ENCODE assay signal across 12 cellular contexts in genomic region chr1:3452866-3453175, GRCh38. TPM values are rescaled to one million over a fixed set of nuclear protein-coding genes. Genes with fewer than 3 reads are reported as not detected.
DNase-seq lines count a peak whose midpoint lies in the region; ATAC-seq, FAIRE-seq and TF ChIP-seq lines count a peak whose summit lies in the region.
"Had no signal": no experiment of that assay in that cellular context is flagged by ENCODE, and none has a peak within 500 bp of the region (broad histone marks: within the 10 kb centered on the region; RNA-seq: fewer than 3 reads in every experiment).

No MANE protein-coding gene starts in this region.

- H3K36me3 ChIP-seq in Loucy (ENCODE audit: insufficient read depth, low read length), result no peaks in the 10 kb centered on the region
- no peaks in the 10 kb centered on the region for H3K36me3 ChIP-seq in neural cell (ENCODE audit: insufficient read depth, low read length)
- no peaks in the 10 kb centered on the region for H3K36me3 ChIP-seq in subcutaneous abdominal adipose tissue (ENCODE audit: control insufficient read depth in 5 of 5, insufficient read depth in 5 of 5, low read length in 5 of 5)
- H3K36me3 ChIP-seq: BE2C had no signal

- H3K9me2 ChIP-seq in Loucy (replicated peaks; ENCODE audit: low read depth, low read length) (no peaks in the 10 kb centered on the region), neural cell (ENCODE audit: insufficient read depth, low read length) (no peaks in the 10 kb centered on the region)

- peaks cover 9% of the 10 kb centered on the region for H3K4me1 Mint-ChIP-seq in chondrocyte (ENCODE audit: low read depth)

- no peak overlapping the region for H3K4me3 Mint-ChIP-seq in chondrocyte (ENCODE audit: unreplicated experiment)

- TF ChIP-seq POLR2A in GM12892 (IDR thresholded peaks at IDR 0.05; ENCODE audit: low read depth, low read length), result no peak

- no peak for ATAC-seq in HG03342 (IDR thresholded peaks at IDR 0.05; ENCODE audit: unreplicated experiment)
- no peak for ATAC-seq in GM21381 (IDR thresholded peaks at IDR 0.05; ENCODE audit: unreplicated experiment)

- TF ChIP-seq RAD21 in neural cell (conservative IDR thresholded peaks at IDR 0.05), result no peak

- peaks cover 16% of the 10 kb centered on the region for H3K27me3 Mint-ChIP-seq in chondrocyte (ENCODE audit: low read depth)

- H3K27ac Mint-ChIP-seq in chondrocyte (ENCODE audit: unreplicated experiment), result no peak overlapping the region

- H3K36me3 Mint-ChIP-seq in chondrocyte (ENCODE audit: low read depth), result peaks cover 2% of the 10 kb centered on the region
- H3K36me3 Mint-ChIP-seq: CD8-positive, alpha-beta memory T cell had no signal

- no peak for TF ChIP-seq EP300 in neural cell (conservative IDR thresholded peaks at IDR 0.05; ENCODE audit: poor library complexity, severe bottlenecking)

- H3K4me3 ChIP-seq in Loucy (ENCODE audit: low read length, poor library complexity, severe bottlenecking), result no peak overlapping the region
- no peak overlapping the region for H3K4me3 ChIP-seq in neural cell (ENCODE audit: low read length)
- no peak overlapping the region for H3K4me3 ChIP-seq in subcutaneous abdominal adipose tissue (ENCODE audit: low read depth in 1 of 5, low read length in 5 of 5)

- H3K9me3 ChIP-seq in Loucy (ENCODE audit: insufficient read depth, low read depth, low read length), result no peaks in the 10 kb centered on the region
- H3K9me3 ChIP-seq in neural cell (ENCODE audit: low read length), result no peaks in the 10 kb centered on the region
- peaks cover 0 to 3% (median under 1%) of the 10 kb centered on the region in 5 donors for H3K9me3 ChIP-seq in subcutaneous abdominal adipose tissue (ENCODE audit: control insufficient read depth in 5 of 5, low read length in 5 of 5)
- H3K9me3 ChIP-seq: BE2C had no signal

- TF ChIP-seq CTCF in Loucy (conservative IDR thresholded peaks at IDR 0.05; ENCODE audit: low read length) (no peak), chondrocyte (IDR thresholded peaks at IDR 0.05) (no peak), neural cell (IDR thresholded peaks at IDR 0.05; ENCODE audit: poor library complexity, severe bottlenecking) (no peak)

- FAIRE-seq in GM12892 (lab: Jason Lieb, UNC), result no peak

- no peak overlapping the region for H3K27ac ChIP-seq in neural cell (ENCODE audit: low read length)
- no peak overlapping the region for H3K27ac ChIP-seq in subcutaneous abdominal adipose tissue (ENCODE audit: low read depth, low read length)
- H3K27ac ChIP-seq: HL-60 had no signal

- no peak overlapping the region for H3K4me2 ChIP-seq in Loucy (ENCODE audit: low read depth, low read length, poor library complexity, severe bottlenecking)
- H3K4me2 ChIP-seq in neural cell (ENCODE audit: low read length), result no peak overlapping the region

- DNase-seq in chondrocyte (ENCODE audit: low spot score), result peak; percentile 69
- DNase-seq in GM12892 (ENCODE audit: insufficient read length), result no peak
- DNase-seq: NCI-H2107, SHP77 treated with DMSO at 0.1 percent for 48 hours had no signal

- H3K79me2 ChIP-seq in Loucy (ENCODE audit: insufficient read depth, low read length), result no peaks in the 10 kb centered on the region
- H3K79me2 ChIP-seq in neural cell (replicated peaks; ENCODE audit: insufficient read depth, low read length), result no peaks in the 10 kb centered on the region

- H4K20me1 ChIP-seq in Loucy (ENCODE audit: insufficient read depth, low read length, poor library complexity, severe bottlenecking) (no peaks in the 10 kb centered on the region), neural cell (ENCODE audit: insufficient read depth) (no peaks in the 10 kb centered on the region)

- H3K27me3 ChIP-seq in Loucy (ENCODE audit: insufficient read depth, low read length, poor library complexity, severe bottlenecking) (no peaks in the 10 kb centered on the region), neural cell (ENCODE audit: insufficient read depth, low read depth, low read length) (peaks cover 5% of the 10 kb centered on the region), subcutaneous abdominal adipose tissue (ENCODE audit: control insufficient read depth in 5 of 5, insufficient read depth in 4 of 5, low read length in 5 of 5) (peaks cover 14 to 25% (median 16%) of the 10 kb centered on the region in 5 donors)
- H3K27me3 ChIP-seq: BE2C had no signal

- H2AFZ ChIP-seq in Loucy (ENCODE audit: low read length) (peak overlapping the region; percentile 60; the same call in 1 of the 2 replicates), neural cell (ENCODE audit: low read depth, low read length) (no peak overlapping the region)

- peaks cover 5% of the 10 kb centered on the region for H3K9me3 Mint-ChIP-seq in chondrocyte (ENCODE audit: low read depth)
- H3K9me3 Mint-ChIP-seq: CD8-positive, alpha-beta memory T cell had no signal

- peaks cover 15% of the 10 kb centered on the region for H3K4me1 ChIP-seq in Loucy (ENCODE audit: insufficient read depth, low read length, poor library complexity, severe bottlenecking)
- peaks cover 1 to 39% (median 16%) of the 10 kb centered on the region in 5 donors for H3K4me1 ChIP-seq in subcutaneous abdominal adipose tissue (ENCODE audit: control insufficient read depth in 5 of 5, insufficient read depth in 5 of 5, low read length in 5 of 5)
- H3K4me1 ChIP-seq: BE2C had no signal

- peak overlapping the region; percentile 38 for H3K9ac ChIP-seq in Loucy (ENCODE audit: low read depth, low read length, poor library complexity, severe bottlenecking)
- H3K9ac ChIP-seq in neural cell (ENCODE audit: low read length), result peak overlapping the region; percentile 16
- peak overlapping the region in 3 of 5 donors; percentile 11 to 68 (median 65) for H3K9ac ChIP-seq in subcutaneous abdominal adipose tissue (ENCODE audit: low read length in 5 of 5)

- H3F3A ChIP-seq in Loucy (ENCODE audit: low read depth), result no peaks in the 10 kb centered on the region
- H3F3A ChIP-seq in neural cell (ENCODE audit: insufficient read depth, low read length, poor library complexity, severe bottlenecking), result no peaks in the 10 kb centered on the region

TF ChIP-seq in neural cell, 6 proteins besides CTCF, POLR2A, EP300 and RAD21:
- TF ChIP-seq POLR2AphosphoS5 (IDR thresholded peaks at IDR 0.05) (no peak), REST (IDR thresholded peaks at IDR 0.05; ENCODE audit: borderline replicate concordance) (no peak), EZH2 (IDR thresholded peaks at IDR 0.05; ENCODE audit: borderline replicate concordance, insufficient read depth, low read length, poor library complexity, severe bottlenecking) (no peak)

RNA-seq across cellular contexts. Expression of gene ARHGEF16, which starts 1.6 kb away (rescaled TPM):
- total RNA-seq in chondrocyte, result 1.1 to 4.1 TPM (median 2.0 TPM) in 3 replicates
- polyA plus RNA-seq in neural cell, result 0.64 and 0.96 TPM in 2 replicates
- polyA minus RNA-seq in neural cell, result 0.23 and 0.24 TPM in 2 replicates
- not detected for polyA plus RNA-seq in GM12892 (2012; ENCODE audit: missing spikeins)
- total RNA-seq: CD8-positive, alpha-beta memory T cell had no signal
